1 cellular context compared by ENCODE assay signal in genomic region chr17:42748202-42748905, GRCh38.
TF ChIP-seq lines count a peak whose summit lies in the region.

No MANE protein-coding gene starts in this region.

TF ChIP-seq in liver, 16 proteins besides CTCF, POLR2A, EP300 and RAD21 (continued from another document):
- TF ChIP-seq REST (IDR thresholded peaks at IDR 0.05) (no peak), RXRA (IDR thresholded peaks at IDR 0.05) (peak in 1 of 2 donors; percentile 21), ZBTB33 (IDR thresholded peaks at IDR 0.05) (no peak)
